Comparison of ENCODE assay signal across 9 cellular contexts in genomic region chr15:79431636-79432344, GRCh38. TPM values are rescaled to one million over a fixed set of nuclear protein-coding genes. Genes with fewer than 3 reads are reported as not detected.
DNase-seq lines count a peak whose midpoint lies in the region; ATAC-seq and TF ChIP-seq lines count a peak whose summit lies in the region.
"Had no signal": no experiment of that assay in that cellular context is flagged by ENCODE, and none has a peak within 500 bp of the region (broad histone marks: within the 10 kb centered on the region; RNA-seq: fewer than 3 reads in every experiment).

A gene with protein sequence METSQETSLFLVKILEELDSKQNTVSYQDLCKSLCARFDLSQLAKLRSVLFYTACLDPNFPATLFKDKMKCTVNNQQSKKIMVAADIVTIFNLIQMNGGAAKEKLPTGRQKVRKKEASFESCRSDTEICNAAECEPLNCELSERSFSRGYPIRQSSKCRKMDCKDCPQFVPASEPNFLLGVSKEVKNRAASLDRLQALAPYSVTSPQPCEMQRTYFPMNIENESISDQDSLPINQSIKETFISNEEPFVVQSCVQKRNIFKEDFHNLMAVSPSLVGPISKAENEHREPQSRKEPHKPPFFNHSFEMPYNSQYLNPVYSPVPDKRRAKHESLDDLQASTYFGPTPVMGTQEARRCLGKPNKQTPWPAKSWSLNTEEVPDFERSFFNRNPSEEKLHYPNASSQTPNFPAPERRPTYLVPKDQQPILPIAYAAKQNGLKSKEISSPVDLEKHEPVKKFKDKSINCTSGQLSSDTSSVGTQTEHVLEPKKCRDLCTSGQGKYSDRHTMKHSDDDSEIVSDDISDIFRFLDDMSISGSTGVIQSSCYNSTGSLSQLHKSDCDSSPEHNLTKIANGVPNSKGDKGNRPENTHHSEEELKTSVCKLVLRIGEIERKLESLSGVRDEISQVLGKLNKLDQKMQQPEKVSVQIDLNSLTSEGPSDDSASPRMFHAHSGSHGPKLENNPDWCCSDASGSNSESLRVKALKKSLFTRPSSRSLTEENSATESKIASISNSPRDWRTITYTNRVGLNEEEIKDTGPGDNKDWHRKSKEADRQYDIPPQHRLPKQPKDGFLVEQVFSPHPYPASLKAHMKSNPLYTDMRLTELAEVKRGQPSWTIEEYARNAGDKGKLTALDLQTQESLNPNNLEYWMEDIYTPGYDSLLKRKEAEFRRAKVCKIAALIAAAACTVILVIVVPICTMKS (plus strand): TSS chr15:79432336. CDS start chr15:79456148, 23,812 bp downstream.

- 0 out of 2 replicates have a peak, but pooled peaks have one; percentile 9 for TF ChIP-seq CTCF in A673 (conservative IDR thresholded peaks at IDR 0.05; ENCODE audit: low read depth, low read length)
- no peak for TF ChIP-seq CTCF in GM20000 (IDR thresholded peaks at IDR 0.05; ENCODE audit: extremely low read depth, missing control alignments)
- TF ChIP-seq CTCF in left ventricle myocardium inferior (IDR thresholded peaks at IDR 0.05; ENCODE audit: borderline replicate concordance), result no peak
- TF ChIP-seq CTCF in gastrocnemius medialis (IDR thresholded peaks at IDR 0.05 in 4 of 5, conservative IDR thresholded peaks at IDR 0.05 in 1 of 5), result peak in 1 of 5 experiments; percentile 13

- TF ChIP-seq POLR2A in gastrocnemius medialis (IDR thresholded peaks at IDR 0.05), result no peak

- H3K4me3 ChIP-seq in A673 (ENCODE audit: low read depth, low read length, poor library complexity, severe bottlenecking), result peak within 1 kb of the TSS; percentile 50
- H3K4me3 ChIP-seq in left ventricle myocardium inferior, result peak within 1 kb of the TSS; percentile 64
- peak within 1 kb of the TSS; percentile 50 to 55 (median 54) for H3K4me3 ChIP-seq in gastrocnemius medialis

- intact Hi-C loops in A673 (cut with micrococcal nuclease; ENCODE audit: unreplicated experiment) (no loop called here), left ventricle myocardium inferior (cut with micrococcal nuclease) (no loop called here), gastrocnemius medialis (cut with DNase I; ENCODE audit: low total_unique reads) (loop anchor here (2.0 kb wide), 1 partner anchor 51 kb away; no protein-coding TSS in a partner anchor)

- BruUV-seq in A673 (replicated peaks; lab: Mats Ljungman, UMichigan), result no TSS peak

- H3K4me1 ChIP-seq in A673 (ENCODE audit: insufficient read depth, low read length, poor library complexity, severe bottlenecking), result peaks cover 11% of the 10 kb centered on the region
- H3K4me1 ChIP-seq in left ventricle myocardium inferior, result peaks cover 17% of the 10 kb centered on the region
- H3K4me1 ChIP-seq in gastrocnemius medialis, result peaks cover 0 to 6% of the 10 kb centered on the region in 2 donors

- POLR2A ChIA-PET in A673 (lab: Charles Lee; ENCODE audit: low non-redundant PET), result no interaction called here

- ATAC-seq in gastrocnemius medialis (peak; percentile 30 to 36), GM19395 (IDR thresholded peaks at IDR 0.05; ENCODE audit: unreplicated experiment) (no peak), GM19035 (IDR thresholded peaks at IDR 0.05; ENCODE audit: unreplicated experiment) (no peak)

- in situ Hi-C loops in gastrocnemius medialis (cut with MboI; ENCODE audit: low sequenced_read_pairs in 4 of 4), result no loop called here

- peak; percentile 46 for DNase-seq in A673 (ENCODE audit: low spot score)
- DNase-seq in GM20000 (ENCODE audit: low spot score), result peak; percentile 50
- DNase-seq in activated T-cell treated with anti-CD3 and anti-CD28 coated beads, Interleukin-2, amount 50 U/mL, for 48 hours, result peak; percentile 31 to 32
- DNase-seq in left ventricle myocardium inferior, result no peak
- no peak for DNase-seq in gastrocnemius medialis
- no peak for DNase-seq in SKM-1 (lab: John Stamatoyannopoulos, UW; ENCODE audit: unreplicated experiment)

- H3K27me3 ChIP-seq in A673 (replicated peaks; ENCODE audit: insufficient read depth, low read depth, low read length, poor library complexity) (peaks cover 63% of the 10 kb centered on the region), left ventricle myocardium inferior (ENCODE audit: low read depth) (peaks cover 100% of the 10 kb centered on the region), gastrocnemius medialis (peaks cover 22 to 60% (median 39%) of the 10 kb centered on the region in 3 donors)

- H3K27ac ChIP-seq in A673 (ENCODE audit: low read depth, low read length, poor library complexity, severe bottlenecking) (no peak within 1 kb of the TSS), left ventricle myocardium inferior (replicated peaks) (no peak within 1 kb of the TSS), gastrocnemius medialis (peak within 1 kb of the TSS in 1 of 4 donors; percentile 41)
- H3K27ac ChIP-seq: epithelial cell of prostate had no signal

- H3K9me3 ChIP-seq in A673 (ENCODE audit: low read depth, low read length, poor library complexity, severe bottlenecking), result no peaks in the 10 kb centered on the region
- H3K9me3 ChIP-seq in left ventricle myocardium inferior (replicated peaks), result no peaks in the 10 kb centered on the region
- H3K9me3 ChIP-seq in gastrocnemius medialis, result no peaks in the 10 kb centered on the region

- H3K36me3 ChIP-seq in A673 (ENCODE audit: insufficient read depth, low read length, poor library complexity, severe bottlenecking), result no peaks in the 10 kb centered on the region
- no peaks in the 10 kb centered on the region for H3K36me3 ChIP-seq in left ventricle myocardium inferior
- no peaks in the 10 kb centered on the region for H3K36me3 ChIP-seq in gastrocnemius medialis

- CTCF ChIA-PET in A673 (lab: Charles Lee), result no interaction called here

RNA-seq across cellular contexts. Expression of the gene that starts here (rescaled TPM):
- total RNA-seq in A673 (2021), result 1.2 and 1.6 TPM in 2 replicates
- 0.05 TPM for total RNA-seq in left ventricle myocardium inferior
- 1 to 10 TPM in 1 of 4 donors, under 1 TPM in 3; 0.05 to 1.1 (median 0.30) TPM for total RNA-seq in gastrocnemius medialis

Comparison
In these comparisons a context has a peak if more than half of its experiments do, and no peak if none do; other contexts are left out.
1. DNase-seq: peak in A673 (single experiment), GM20000 (single experiment) and activated T-cell treated with anti-CD3 and anti-CD28 coated beads, Interleukin-2, amount 50 U/mL, for 48 hours (2 of 2); none in left ventricle myocardium inferior (single experiment), gastrocnemius medialis (0 of 2) and SKM-1 (single experiment).
2. ATAC-seq: peak in gastrocnemius medialis (2 of 2); none in GM19395 (single experiment) and GM19035 (single experiment).
3. Peak in every context shown above with its lines, with median percentiles within 50 percentile points of each other: H3K4me3 ChIP-seq.